ENCODE assay signal across 32 cellular contexts in the genomic region with DNA sequence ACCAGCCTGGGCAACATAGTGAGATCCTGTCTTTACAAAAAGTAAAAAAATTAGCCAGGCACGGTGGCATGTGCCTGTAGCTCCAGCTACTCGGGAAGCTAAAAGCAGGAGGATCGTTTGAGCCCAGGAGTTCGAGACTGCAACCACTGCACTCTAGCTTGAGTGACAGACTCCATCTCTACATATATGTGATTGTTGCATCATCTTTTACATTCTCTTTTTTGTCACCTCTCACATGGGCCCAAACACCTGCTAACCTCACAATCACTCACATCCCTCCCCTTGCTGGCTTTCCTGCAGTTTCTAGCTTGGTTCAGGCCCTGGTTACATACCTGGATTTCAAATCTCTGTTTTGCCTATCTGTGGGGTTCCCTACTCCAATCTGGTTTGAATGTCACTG.
"Had no signal": no experiment of that assay in that cellular context is flagged by ENCODE, and none has a peak within 500 bp of the region (broad histone marks: within the 10 kb centered on the region; RNA-seq: fewer than 3 reads in every experiment).

No MANE protein-coding gene starts in this region.

- H2AFZ ChIP-seq: neural progenitor cell, parathyroid adenoma had no signal

- H3K27me3 ChIP-seq: neural progenitor cell, ovary, right atrium auricular region, spleen, suprapubic skin, testis, tibial artery, transverse colon, upper lobe of right lung, uterus had no signal

- H3K4me1 ChIP-seq: parathyroid adenoma, right atrium auricular region, spleen, suprapubic skin, testis, transverse colon, upper lobe of right lung, uterus had no signal

- H3K27me3 Mint-ChIP-seq: progenitor cell of endocrine pancreas; stimulated activated memory B cell treated with anti-CD40 and anti-IgM and Interleukin-4, amounts not matched to agents 10 μg/mL and 1 μg/mL and 100 μg/mL, for 72 hours; stimulated activated naive CD8-positive, alpha-beta T cell treated with anti-CD3 and anti-CD28 coated beads, Interleukin-15, amount 100 ng/mL, for 72 hours; type B pancreatic cell had no signal

- H3K4me3 ChIP-seq: neural progenitor cell, ovary, right atrium auricular region, skin epidermis, smooth muscle cell, spleen, suprapubic skin, testis, tibial artery, transverse colon, upper lobe of right lung, uterus had no signal

- H3K27ac Mint-ChIP-seq: naive thymus-derived CD4-positive, alpha-beta T cell; natural killer cell; nephron; neural progenitor cell; progenitor cell of endocrine pancreas; stimulated activated memory B cell treated with anti-CD40 and anti-IgM and Interleukin-4, amounts not matched to agents 10 μg/mL and 1 μg/mL and 100 μg/mL, for 72 hours; type B pancreatic cell had no signal

- H3K9me3 Mint-ChIP-seq: natural killer cell had no signal

- H3K4me2 ChIP-seq: neural progenitor cell, smooth muscle cell had no signal

- H3K79me2 ChIP-seq: parathyroid adenoma had no signal

- H3K9ac ChIP-seq: neural progenitor cell, parathyroid adenoma had no signal

- H3K36me3 ChIP-seq: neural progenitor cell, ovary, right atrium auricular region, spleen, suprapubic skin, transverse colon, upper lobe of right lung, uterus had no signal

- H3K36me3 Mint-ChIP-seq: naive thymus-derived CD4-positive, alpha-beta T cell; natural killer cell; stimulated activated memory B cell treated with anti-CD40 and anti-IgM and Interleukin-4, amounts not matched to agents 10 μg/mL and 1 μg/mL and 100 μg/mL, for 72 hours; type B pancreatic cell had no signal

- ATAC-seq: naive thymus-derived CD4-positive, alpha-beta T cell; natural killer cell; sciatic nerve; stimulated activated memory B cell treated with anti-CD40 and anti-IgM and Interleukin-4, amounts not matched to agents 10 μg/mL and 1 μg/mL and 100 μg/mL, for 72 hours; stimulated activated naive CD8-positive, alpha-beta T cell treated with anti-CD3 and anti-CD28 coated beads, Interleukin-15, amount 100 ng/mL, for 72 hours; stimulated activated naive CD8-positive, alpha-beta T cell treated with anti-CD3 and anti-CD28 coated beads, Interleukin-15, Interleukin-2, amounts not matched to agents 100 U/mL and 50 U/mL, for 24 hours; upper lobe of right lung had no signal

- DNase-seq: naive thymus-derived CD4-positive, alpha-beta T cell; natural killer cell; occipital lobe; ovary; posterior cingulate gyrus; retina; spleen; stimulated activated CD4-positive, alpha-beta T cell treated with anti-CD3 and anti-CD28 coated beads, Interleukin-12 subunit alpha, Interleukin-12 subunit beta, amount 100 ng/mL, for 4 hours; stimulated activated CD4-positive, alpha-beta T cell treated with anti-CD3 and anti-CD28 coated beads, Interleukin-1b, Interleukin-23, amount 100 ng/mL, for 48 hours; stimulated activated CD4-positive, alpha-beta T cell treated with anti-CD3 and anti-CD28 coated beads, Interleukin-4, amount 100 ng/mL, for 1 hour; stimulated activated CD4-positive, alpha-beta T cell treated with anti-CD3 and anti-CD28 coated beads, Interleukin-4, amount 100 ng/mL, for 4 hours; stimulated activated CD8-positive, alpha-beta memory T cell treated with anti-CD3 and anti-CD28 coated beads, Interleukin-4, amount 100 ng/mL, for 48 hours; stimulated activated naive CD4-positive, alpha-beta T cell; stimulated activated naive CD8-positive, alpha-beta T cell treated with anti-CD3 and anti-CD28 coated beads, Interleukin-15, amount 100 ng/mL, for 72 hours; stimulated activated naive CD8-positive, alpha-beta T cell treated with anti-CD3 and anti-CD28 coated beads, Interleukin-15, Interleukin-2, amounts not matched to agents 100 U/mL and 50 U/mL, for 24 hours; substantia nigra; testis; tibial artery; transverse colon; upper lobe of right lung; uterus had no signal

- H3K4me1 Mint-ChIP-seq: naive thymus-derived CD4-positive, alpha-beta T cell; natural killer cell; nephron; stimulated activated memory B cell treated with anti-CD40 and anti-IgM and Interleukin-4, amounts not matched to agents 10 μg/mL and 1 μg/mL and 100 μg/mL, for 72 hours; stimulated activated naive CD8-positive, alpha-beta T cell treated with anti-CD3 and anti-CD28 coated beads, Interleukin-15, amount 100 ng/mL, for 72 hours had no signal

- H3K27ac ChIP-seq: neural progenitor cell, ovary, parathyroid adenoma, right atrium auricular region, skin epidermis, spleen, suprapubic skin, testis, tibial artery, transverse colon, upper lobe of right lung, uterus had no signal

- H3K9me3 ChIP-seq: ovary, right atrium auricular region, suprapubic skin, testis, tibial artery, transverse colon, upper lobe of right lung, uterus had no signal

- H3K4me3 Mint-ChIP-seq: naive thymus-derived CD4-positive, alpha-beta T cell; natural killer cell; nephron; neural progenitor cell; stimulated activated memory B cell treated with anti-CD40 and anti-IgM and Interleukin-4, amounts not matched to agents 10 μg/mL and 1 μg/mL and 100 μg/mL, for 72 hours; stimulated activated naive CD8-positive, alpha-beta T cell treated with anti-CD3 and anti-CD28 coated beads, Interleukin-15, amount 100 ng/mL, for 72 hours; type B pancreatic cell had no signal
